Comparison of ENCODE assay signal across 16 cellular contexts in the genomic region with DNA sequence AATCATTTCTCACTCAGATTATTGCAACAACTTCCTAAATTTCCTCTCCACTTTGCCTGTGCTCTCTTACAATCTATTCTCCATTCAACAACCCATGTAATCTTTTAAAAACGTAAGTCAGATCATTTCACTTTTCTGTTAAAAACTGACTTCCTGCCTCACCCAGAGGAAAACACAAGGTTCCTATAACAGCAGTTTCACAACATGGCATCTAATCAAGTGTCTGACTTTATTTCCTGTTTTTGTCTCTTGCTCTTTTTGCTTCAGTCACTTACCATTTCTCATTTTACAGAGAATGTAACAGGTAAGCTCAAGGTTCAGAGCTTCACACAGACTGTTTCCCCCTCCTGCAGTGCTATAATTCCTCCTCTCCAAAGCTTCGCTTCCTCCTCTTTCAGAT.
"Had no signal": no experiment of that assay in that cellular context is flagged by ENCODE, and none has a peak within 500 bp of the region (broad histone marks: within the 10 kb centered on the region; RNA-seq: fewer than 3 reads in every experiment).

No MANE protein-coding gene starts in this region.

- H3K27me3 ChIP-seq: body of pancreas, dorsolateral prefrontal cortex, right atrium auricular region had no signal

- H3K27ac Mint-ChIP-seq: activated CD4-positive, alpha-beta T cell treated with anti-CD3 and anti-CD28 coated beads, Interleukin-2, amount 10 ng/mL, durations not matched to agents 24 days and 14 days; activated CD8-positive, alpha-beta T cell treated with anti-CD3 and anti-CD28 coated beads for 36 hours; activated naive CD4-positive, alpha-beta T cell treated with anti-CD3 and anti-CD28 coated beads for 36 hours; activated T-helper 2 cell treated with anti-CD3 and anti-CD28 coated beads, Interferon-gamma antibody, Interleukin-2, Interleukin-4, amounts not matched to agents 10 μg/mL and 5 μg/mL and 100 μg/mL, durations not matched to agents 14 hours and 24 hours and 36 hours; stimulated activated naive CD8-positive, alpha-beta T cell treated with anti-CD3 and anti-CD28 coated beads, Interleukin-15, Interleukin-2, amounts not matched to agents 100 ng/mL and 50 ng/mL, for 24 hours; T-helper 2 cell treated with Interferon-gamma antibody and Interleukin-4, amounts not matched to agents 5 μg/mL and 100 μg/mL, for 36 hours had no signal

- H3K27me3 Mint-ChIP-seq: activated CD4-positive, alpha-beta T cell treated with anti-CD3 and anti-CD28 coated beads, Interleukin-2, amount 10 ng/mL, durations not matched to agents 24 days and 14 days; activated CD8-positive, alpha-beta T cell treated with anti-CD3 and anti-CD28 coated beads for 36 hours; stimulated activated naive CD8-positive, alpha-beta T cell treated with anti-CD3 and anti-CD28 coated beads, Interleukin-15, Interleukin-2, amounts not matched to agents 100 ng/mL and 50 ng/mL, for 24 hours had no signal

- H3K36me3 ChIP-seq: prostate gland, right atrium auricular region had no signal

- H3K9me3 ChIP-seq: body of pancreas, prostate gland, right atrium auricular region had no signal

- ATAC-seq: activated CD8-positive, alpha-beta T cell treated with anti-CD3 and anti-CD28 coated beads for 36 hours; body of pancreas; left lobe of liver had no signal

- H3K4me3 Mint-ChIP-seq: activated CD4-positive, alpha-beta T cell treated with anti-CD3 and anti-CD28 coated beads, Interleukin-2, amount 10 ng/mL, durations not matched to agents 24 days and 14 days; activated CD8-positive, alpha-beta T cell treated with anti-CD3 and anti-CD28 coated beads for 36 hours; activated naive CD4-positive, alpha-beta T cell treated with anti-CD3 and anti-CD28 coated beads for 36 hours; stimulated activated naive CD8-positive, alpha-beta T cell treated with anti-CD3 and anti-CD28 coated beads, Interleukin-15, Interleukin-2, amounts not matched to agents 100 ng/mL and 50 ng/mL, for 24 hours; T-helper 2 cell treated with Interferon-gamma antibody and Interleukin-4, amounts not matched to agents 5 μg/mL and 100 μg/mL, for 36 hours had no signal

- H3K9me3 Mint-ChIP-seq: activated CD4-positive, alpha-beta T cell treated with anti-CD3 and anti-CD28 coated beads, Interleukin-2, amount 10 ng/mL, durations not matched to agents 24 days and 14 days; activated CD8-positive, alpha-beta T cell treated with anti-CD3 and anti-CD28 coated beads for 36 hours; activated T-helper 2 cell treated with anti-CD3 and anti-CD28 coated beads, Interferon-gamma antibody, Interleukin-2, Interleukin-4, amounts not matched to agents 10 μg/mL and 5 μg/mL and 100 μg/mL, durations not matched to agents 14 hours and 24 hours and 36 hours had no signal

- H3K4me1 ChIP-seq: body of pancreas, prostate gland, right atrium auricular region had no signal

- H3K4me1 Mint-ChIP-seq: activated CD4-positive, alpha-beta T cell treated with anti-CD3 and anti-CD28 coated beads, Interleukin-2, amount 10 ng/mL, durations not matched to agents 24 days and 14 days had no signal

- H3K27ac ChIP-seq: body of pancreas, dorsolateral prefrontal cortex, prostate gland, right atrium auricular region had no signal

- DNase-seq: activated CD4-positive, alpha-beta T cell treated with anti-CD3 and anti-CD28 coated beads, Interleukin-2, amount 10 ng/mL, durations not matched to agents 24 days and 14 days; activated CD4-positive, CD25-positive, alpha-beta regulatory T cell; activated CD8-positive, alpha-beta T cell treated with anti-CD3 and anti-CD28 coated beads for 36 hours; activated naive CD4-positive, alpha-beta T cell treated with anti-CD3 and anti-CD28 coated beads for 36 hours; activated T-cell treated with anti-CD3 and anti-CD28 coated beads, Interleukin-2, amount 50 U/mL, for 1 hour; body of pancreas; dorsolateral prefrontal cortex; hypothalamus; stimulated activated CD4-positive, alpha-beta T cell treated with anti-CD3 and anti-CD28 coated beads, Interleukin-2, amount 100 ng/mL, for 24 hours; trophoblast cell had no signal

- H3K4me3 ChIP-seq: body of pancreas, dorsolateral prefrontal cortex, prostate gland, right atrium auricular region had no signal
